In genomic region chr7:20450473-20450872, GRCh38 we compare ENCODE assay signal across 19 cellular contexts.
"Had no signal": no experiment of that assay in that cellular context is flagged by ENCODE, and none has a peak within 500 bp of the region (broad histone marks: within the 10 kb centered on the region; RNA-seq: fewer than 3 reads in every experiment).

No MANE protein-coding gene starts in this region.

- H3K4me3 ChIP-seq: esophagus squamous epithelium, heart left ventricle, thoracic aorta had no signal

- H3K27me3 ChIP-seq: esophagus squamous epithelium, heart left ventricle had no signal

- ATAC-seq: activated CD4-positive, CD25-positive, alpha-beta regulatory T cell treated with anti-CD3 and anti-CD28 coated beads, Interleukin-2, amount 50 U/mL, for 24 hours; activated CD8-positive, alpha-beta memory T cell treated with anti-CD3 and anti-CD28 coated beads, Interleukin-2, amount 10 ng/mL, durations not matched to agents 7 days and 5 days; activated CD8-positive, alpha-beta T cell treated with anti-CD3 and anti-CD28 coated beads for 36 hours; heart left ventricle; left colon had no signal

- H3K27ac ChIP-seq: esophagus squamous epithelium, thoracic aorta, VCaP had no signal

- H3K4me1 ChIP-seq: esophagus squamous epithelium, heart left ventricle had no signal

- H3K9me3 ChIP-seq: thoracic aorta had no signal

- H3K36me3 ChIP-seq: esophagus squamous epithelium, heart left ventricle, thoracic aorta had no signal

- DNase-seq: activated CD4-positive, alpha-beta T cell treated with anti-CD3 and anti-CD28 coated beads, Interleukin-2, amount 10 ng/mL, durations not matched to agents 24 days and 14 days; activated CD8-positive, alpha-beta memory T cell treated with anti-CD3 and anti-CD28 coated beads, Interleukin-2, amount 10 ng/mL, durations not matched to agents 7 days and 5 days; activated CD8-positive, alpha-beta T cell treated with anti-CD3 and anti-CD28 coated beads for 36 hours; activated effector memory CD4-positive, alpha-beta T cell treated with anti-CD3 and anti-CD28 coated beads, Interleukin-2, amount 50 U/mL, for 16 hours; activated naive CD4-positive, alpha-beta T cell treated with anti-CD3 and anti-CD28 coated beads, Interleukin-2, amount 10 ng/mL, durations not matched to agents 7 days and 5 days; activated T-cell treated with anti-CD3 and anti-CD28 coated beads for 4 hours; cerebellar nuclear complex; cortex of kidney; endodermal cell; esophagus squamous epithelium; heart left ventricle; left colon; mesenchymal stem cell; stimulated activated CD4-positive, alpha-beta T cell treated with anti-CD3 and anti-CD28 coated beads, Interleukin-4, amount 100 ng/mL, for 1 hour; stimulated activated naive CD4-positive, alpha-beta T cell; T1000 had no signal
